7 cellular contexts compared by ENCODE assay signal in the genomic region with DNA sequence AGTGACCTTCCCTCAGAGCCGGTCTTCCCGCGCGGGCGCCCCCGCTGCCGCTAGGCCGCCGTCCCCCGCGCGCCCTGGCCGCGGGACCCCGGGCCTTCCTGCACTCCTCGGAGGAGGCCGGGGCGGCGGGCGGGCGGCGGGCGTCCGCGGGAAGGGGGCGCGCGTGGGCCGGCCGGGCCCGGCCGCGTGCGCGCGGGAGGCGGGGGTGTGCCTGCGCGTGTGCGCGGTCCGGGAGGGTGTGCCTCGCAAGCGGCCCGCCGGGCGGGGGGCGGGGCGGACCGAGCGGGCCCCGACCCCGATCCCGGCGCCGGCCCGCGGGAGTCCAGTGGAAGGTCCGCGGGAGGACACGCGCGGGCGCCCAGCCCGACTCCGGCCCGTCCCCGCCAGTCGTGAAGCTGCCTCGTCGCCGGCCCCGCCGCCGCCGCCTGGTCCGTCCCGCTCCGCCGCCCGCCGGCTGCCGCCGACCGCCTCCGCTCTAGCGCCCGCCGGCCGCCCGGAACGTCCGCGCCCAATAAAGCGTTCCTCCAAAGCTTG. TPM values are rescaled to one million over a fixed set of nuclear protein-coding genes. Genes with fewer than 3 reads are reported as not detected.
DNase-seq lines count a peak whose midpoint lies in the region; FAIRE-seq and TF ChIP-seq lines count a peak whose summit lies in the region.

No MANE protein-coding gene starts in this region.

- POLR2A ChIA-PET in HEK293 (lab: Yijun Ruan, JAX), result interaction anchor here (0.7 to 2.0 kb wide), 8 partner anchors 12 to 149 kb away, joined by 3 to 5 read pairs (median 4); no protein-coding TSS in a partner anchor

- H3K4me1 ChIP-seq in HEK293 (ENCODE audit: control insufficient read depth, insufficient read depth, low read length) (peaks cover 2% of the 10 kb centered on the region; the same call in 1 of the 2 replicates), ovary (ENCODE audit: insufficient read depth) (peaks cover 10% of the 10 kb centered on the region)

- TF ChIP-seq CTCF in HEK293 (tag by site-specific recombination; IDR thresholded peaks at IDR 0.05), result no peak
- TF ChIP-seq CTCF in ovary (IDR thresholded peaks at IDR 0.05), result no peak

- TF ChIP-seq POLR2A in ovary (IDR thresholded peaks at IDR 0.05), result no peak

- H3K27me3 ChIP-seq in ovary, result no peaks in the 10 kb centered on the region

- intact Hi-C loops in ovary (cut with DNase I), result loop anchor here in 2 of 4 donors (5.0 to 10.0 kb wide), 2 partner anchors 51 to 273 kb away; no protein-coding TSS in a partner anchor

- 1% methylated on average over 80 to 94 of the region's 95 CpGs for WGBS in ovary, 3 donors

- H3K4me3 ChIP-seq in HEK293 (ENCODE audit: low read depth, low read length) (peak overlapping the region; percentile 89), ovary (peak overlapping the region; percentile 83)

- H3K27ac ChIP-seq in HEK293 (ENCODE audit: extremely low read depth, low read depth, low read length), result peak overlapping the region; percentile 79
- H3K27ac ChIP-seq in ovary, result peak overlapping the region; percentile 91 to 99

- no peak for TF ChIP-seq EP300 in ovary (IDR thresholded peaks at IDR 0.05)

- no peaks in the 10 kb centered on the region for H3K36me3 ChIP-seq in HEK293 (ENCODE audit: control insufficient read depth in 2 of 2, insufficient read depth in 1 of 2, low read length in 2 of 2)
- H3K36me3 ChIP-seq in ovary, result no peaks in the 10 kb centered on the region

- FAIRE-seq in GM18507 (lab: Jason Lieb, UNC), result no peak

- CTCF ChIA-PET in HEK293 (lab: Yijun Ruan, JAX), result interaction anchor here (0.5 to 1.7 kb wide), 9 partner anchors 12 to 2000 kb away, joined by 3 to 11 read pairs (median 4); no protein-coding TSS in a partner anchor

- DNase-seq in GM18507 (ENCODE audit: extremely low spot score, insufficient read length, low read depth) (peak; percentile 15), MV-4-11 (lab: John Stamatoyannopoulos, UW) (peak; percentile 37), globus pallidus (ENCODE audit: low spot score) (peak; percentile 47), ovary (peak in 3 of 5 donors; percentile 56 to 73 (median 63)), NCI-H2196 (lab: John Stamatoyannopoulos, UW; ENCODE audit: unreplicated experiment) (no peak)
- DNase-seq in activated effector memory CD4-positive, alpha-beta T cell treated with anti-CD3 and anti-CD28 coated beads, Interleukin-2, amount 50 U/mL, for 16 hours, result peak; percentile 85

- H3K9me3 ChIP-seq in HEK293 (ENCODE audit: control insufficient read depth, insufficient read depth, low read depth, low read length) (no peaks in the 10 kb centered on the region), ovary (no peaks in the 10 kb centered on the region)

TF ChIP-seq in HEK293, 187 proteins besides CTCF, POLR2A, EP300 and RAD21:
- TF ChIP-seq, protein P1, sequence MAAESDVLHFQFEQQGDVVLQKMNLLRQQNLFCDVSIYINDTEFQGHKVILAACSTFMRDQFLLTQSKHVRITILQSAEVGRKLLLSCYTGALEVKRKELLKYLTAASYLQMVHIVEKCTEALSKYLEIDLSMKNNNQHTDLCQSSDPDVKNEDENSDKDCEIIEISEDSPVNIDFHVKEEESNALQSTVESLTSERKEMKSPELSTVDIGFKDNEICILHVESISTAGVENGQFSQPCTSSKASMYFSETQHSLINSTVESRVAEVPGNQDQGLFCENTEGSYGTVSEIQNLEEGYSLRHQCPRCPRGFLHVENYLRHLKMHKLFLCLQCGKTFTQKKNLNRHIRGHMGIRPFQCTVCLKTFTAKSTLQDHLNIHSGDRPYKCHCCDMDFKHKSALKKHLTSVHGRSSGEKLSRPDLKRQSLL (tag by site-specific recombination; IDR thresholded peaks at IDR 0.05), result 0 out of 2 replicates have a peak, but pooled peaks have one; percentile 11
- TF ChIP-seq ZNF184 (tag by site-specific recombination; IDR thresholded peaks at IDR 0.05), result 0 out of 2 replicates have a peak, but pooled peaks have one; percentile 25
- TF ChIP-seq, protein P2, sequence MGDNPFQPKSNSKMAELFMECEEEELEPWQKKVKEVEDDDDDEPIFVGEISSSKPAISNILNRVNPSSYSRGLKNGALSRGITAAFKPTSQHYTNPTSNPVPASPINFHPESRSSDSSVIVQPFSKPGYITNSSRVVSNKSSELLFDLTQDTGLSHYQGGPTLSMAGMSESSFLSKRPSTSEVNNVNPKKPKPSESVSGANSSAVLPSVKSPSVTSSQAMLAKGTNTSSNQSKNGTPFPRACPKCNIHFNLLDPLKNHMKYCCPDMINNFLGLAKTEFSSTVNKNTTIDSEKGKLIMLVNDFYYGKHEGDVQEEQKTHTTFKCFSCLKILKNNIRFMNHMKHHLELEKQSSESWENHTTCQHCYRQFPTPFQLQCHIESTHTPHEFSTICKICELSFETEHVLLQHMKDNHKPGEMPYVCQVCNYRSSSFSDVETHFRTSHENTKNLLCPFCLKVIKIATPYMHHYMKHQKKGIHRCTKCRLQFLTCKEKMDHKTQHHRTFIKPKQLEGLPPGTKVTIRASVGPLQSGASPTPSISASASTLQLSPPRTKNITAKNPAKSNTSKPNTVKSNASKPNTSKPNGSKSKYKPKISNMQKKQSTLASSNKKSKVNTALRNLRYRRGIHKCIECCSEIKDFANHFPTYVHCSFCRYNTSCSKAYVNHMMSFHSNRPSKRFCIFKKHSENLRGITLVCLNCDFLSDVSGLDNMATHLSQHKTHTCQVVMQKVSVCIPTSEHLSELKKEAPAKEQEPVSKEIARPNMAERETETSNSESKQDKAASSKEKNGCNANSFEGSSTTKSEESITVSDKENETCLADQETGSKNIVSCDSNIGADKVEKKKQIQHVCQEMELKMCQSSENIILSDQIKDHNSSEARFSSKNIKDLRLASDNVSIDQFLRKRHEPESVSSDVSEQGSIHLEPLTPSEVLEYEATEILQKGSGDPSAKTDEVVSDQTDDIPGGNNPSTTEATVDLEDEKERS (tag by site-specific recombination; IDR thresholded peaks at IDR 0.05), result no peak

RNA-seq across cellular contexts. Expression of a gene that starts 0.4 kb away (rescaled TPM):
- 10 to 100 TPM; 19.1 to 49.9 (median 45.8) TPM for total RNA-seq in ovary
- 100 to 1,000 TPM in 1 of 2 donors, 10 to 100 TPM in 1; 54.2 to 104 TPM for polyA plus RNA-seq in ovary

RNA-seq across cellular contexts. Expression of a gene that starts 0.4 kb away (rescaled TPM):
- total RNA-seq in ovary, result 10 to 100 TPM in 6 of 7 donors, 1 to 10 TPM in 1; 9.8 to 16.9 (median 14.9) TPM
- polyA plus RNA-seq in ovary, result 1 to 10 TPM; 3.1 to 6.0 TPM
